In the genomic region with DNA sequence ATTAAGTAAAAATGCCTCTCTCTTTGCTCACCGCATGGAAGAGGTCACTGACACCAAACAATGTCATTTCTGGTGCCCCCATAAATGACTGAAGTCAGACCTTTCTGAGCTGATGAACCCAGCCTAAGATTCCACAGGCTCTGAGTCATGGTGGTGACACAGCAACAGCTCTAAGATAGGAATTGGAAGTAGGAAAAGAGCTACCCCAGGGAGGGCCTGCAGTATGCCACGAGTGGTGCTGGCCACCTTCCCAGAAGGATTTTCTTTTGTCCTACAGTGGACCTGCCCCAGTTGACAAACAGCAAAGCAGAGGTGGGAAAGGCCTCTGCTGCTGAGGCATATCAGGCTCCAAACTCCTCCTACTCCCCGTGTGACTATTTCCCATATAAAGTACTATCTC, we compare ENCODE assay signal across 13 cellular contexts.
DNase-seq lines count a peak whose midpoint lies in the region; ATAC-seq, FAIRE-seq and TF ChIP-seq lines count a peak whose summit lies in the region.
"Had no signal": no experiment of that assay in that cellular context is flagged by ENCODE, and none has a peak within 500 bp of the region (broad histone marks: within the 10 kb centered on the region; RNA-seq: fewer than 3 reads in every experiment).

No MANE protein-coding gene starts in this region.

- POLR2A ChIA-PET in AG04449 (lab: Yijun Ruan, JAX): interaction anchor here (0.8 to 1.4 kb wide), 3 partner anchors 32 to 247 kb away, joined by 3 read pairs; no protein-coding TSS in a partner anchor

- H3K9me3 ChIP-seq in astrocyte (ENCODE audit: insufficient read depth, low read depth, low read length): no peaks in the 10 kb centered on the region
- no peaks in the 10 kb centered on the region for H3K9me3 ChIP-seq in right cardiac atrium (ENCODE audit: control insufficient read depth, low read length)
- H3K9me3 ChIP-seq in esophagus muscularis mucosa: no peaks in the 10 kb centered on the region
- H3K9me3 ChIP-seq: ascending aorta had no signal

- H3K4me2 ChIP-seq in astrocyte (ENCODE audit: low read length): peak overlapping the region; percentile 59

- H3K36me3 Mint-ChIP-seq in astrocyte (ENCODE audit: low read depth, unreplicated experiment): no peaks in the 10 kb centered on the region

- H3K9me3 Mint-ChIP-seq in astrocyte (ENCODE audit: unreplicated experiment): no peaks in the 10 kb centered on the region
- H3K9me3 Mint-ChIP-seq: stimulated activated naive CD8-positive, alpha-beta T cell treated with anti-CD3 and anti-CD28 coated beads, Interleukin-15, Interleukin-2, amounts not matched to agents 100 ng/mL and 50 ng/mL, for 24 hours had no signal

- no peak overlapping the region for H2AFZ ChIP-seq in astrocyte (ENCODE audit: low read depth, low read length)

- peak overlapping the region; percentile 79 for H3K27ac Mint-ChIP-seq in astrocyte (ENCODE audit: unreplicated experiment)
- H3K27ac Mint-ChIP-seq: stimulated activated naive CD8-positive, alpha-beta T cell treated with anti-CD3 and anti-CD28 coated beads, Interleukin-15, Interleukin-2, amounts not matched to agents 100 ng/mL and 50 ng/mL, for 24 hours had no signal

- peak; percentile 84 for FAIRE-seq in astrocyte (lab: Jason Lieb, UNC)

- no peaks in the 10 kb centered on the region for H3K36me3 ChIP-seq in astrocyte (ENCODE audit: insufficient read depth, low read length)
- no peaks in the 10 kb centered on the region for H3K36me3 ChIP-seq in esophagus muscularis mucosa
- H3K36me3 ChIP-seq: ascending aorta had no signal

- CTCF ChIA-PET in AG04449 (lab: Yijun Ruan, JAX): interaction anchor here (0.6 to 1.7 kb wide), 5 partner anchors 11 to 260 kb away, joined by 3 to 5 read pairs (median 3); no protein-coding TSS in a partner anchor

- 45% methylated on average over 3 of the region's 3 CpGs for WGBS in right cardiac atrium
- WGBS in esophagus muscularis mucosa: 86% methylated on average over 2 of the region's 3 CpGs

- H3K4me1 ChIP-seq in astrocyte (ENCODE audit: insufficient read depth, low read length) (peaks cover 30% of the 10 kb centered on the region), right cardiac atrium (ENCODE audit: control insufficient read depth, insufficient read depth, low read length) (no peaks in the 10 kb centered on the region), esophagus muscularis mucosa (no peaks in the 10 kb centered on the region)
- H3K4me1 ChIP-seq: ascending aorta had no signal

- intact Hi-C loops in right cardiac atrium (cut with DNase I) (loop anchor here in 1 of 4 donors (10.0 kb wide), 1 partner anchor 65 kb away; no protein-coding TSS in a partner anchor), esophagus muscularis mucosa (cut with DNase I) (no loop called here)

- H4K20me1 ChIP-seq in astrocyte (ENCODE audit: insufficient read depth, low read length): no peaks in the 10 kb centered on the region

- ATAC-seq in right cardiac atrium: peak; percentile 76 to 86
- no peak for ATAC-seq in esophagus mucosa

- H3K4me3 ChIP-seq in AG04449 (ENCODE audit: low read depth, low read length) (no peak overlapping the region), astrocyte (ENCODE audit: insufficient read depth, low read depth, low read length) (no peak overlapping the region), right cardiac atrium (ENCODE audit: low read length) (no peak overlapping the region), esophagus muscularis mucosa (no peak overlapping the region)
- H3K4me3 ChIP-seq: ascending aorta had no signal

- peaks cover 50% of the 10 kb centered on the region for H3K4me1 Mint-ChIP-seq in astrocyte (ENCODE audit: low read depth, unreplicated experiment)

- H3K27me3 ChIP-seq in astrocyte (ENCODE audit: insufficient read depth, low read length): no peaks in the 10 kb centered on the region
- no peaks in the 10 kb centered on the region for H3K27me3 ChIP-seq in right cardiac atrium (ENCODE audit: control insufficient read depth, insufficient read depth)
- no peaks in the 10 kb centered on the region for H3K27me3 ChIP-seq in esophagus muscularis mucosa
- H3K27me3 ChIP-seq: ascending aorta had no signal

- H3K9ac ChIP-seq in astrocyte (ENCODE audit: low read length): peak overlapping the region; percentile 4

- TF ChIP-seq CTCF in AG04449 (IDR thresholded peaks at IDR 0.05; ENCODE audit: insufficient read depth, low read length, missing control alignments): no peak
- no peak for TF ChIP-seq CTCF in astrocyte (IDR thresholded peaks at IDR 0.05; ENCODE audit: insufficient read depth, low read depth, low read length)
- no peak for TF ChIP-seq CTCF in esophagus muscularis mucosa (IDR thresholded peaks at IDR 0.05)

- no peaks in the 10 kb centered on the region for H3K27me3 Mint-ChIP-seq in astrocyte (ENCODE audit: low read depth, unreplicated experiment)

- H3K4me3 Mint-ChIP-seq in astrocyte (ENCODE audit: unreplicated experiment): no peak overlapping the region
- H3K4me3 Mint-ChIP-seq: stimulated activated naive CD8-positive, alpha-beta T cell treated with anti-CD3 and anti-CD28 coated beads, Interleukin-15, Interleukin-2, amounts not matched to agents 100 ng/mL and 50 ng/mL, for 24 hours had no signal

- H3K27ac ChIP-seq in astrocyte (ENCODE audit: low read depth, low read length) (peak overlapping the region; percentile 49), right cardiac atrium (ENCODE audit: low read length) (no peak overlapping the region), esophagus muscularis mucosa (replicated peaks in 1 of 4) (no peak overlapping the region)
- H3K27ac ChIP-seq: ascending aorta, C4-2B had no signal

- DNase-seq in AG04449 (ENCODE audit: low read depth, low spot score) (peak; percentile 55), HS-5 (ENCODE audit: low read depth) (peak; percentile 88), astrocyte (ENCODE audit: low read depth) (peak; percentile 86), right cardiac atrium (peak in 1 of 3 donors; percentile 26), esophagus muscularis mucosa (ENCODE audit: extremely low spot score) (no peak), NCI-H1694 treated with DMSO at 0.1 percent for 48 hours (lab: John Stamatoyannopoulos, UW) (no peak), DMS114 treated with DMSO at 0.1 percent for 48 hours (lab: John Stamatoyannopoulos, UW; ENCODE audit: unreplicated experiment) (no peak)
- DNase-seq: KBM-7, NCI-H446 treated with DMSO at 0.1 percent for 48 hours had no signal

- TF ChIP-seq EP300 in esophagus muscularis mucosa (IDR thresholded peaks at IDR 0.05): no peak

- no peaks in the 10 kb centered on the region for H3K79me2 ChIP-seq in astrocyte (ENCODE audit: insufficient read depth, low read length)

- TF ChIP-seq POLR2A in esophagus muscularis mucosa (IDR thresholded peaks at IDR 0.05; ENCODE audit: low read depth): no peak

Comparison
In these comparisons a context has a peak if more than half of its experiments do, and no peak if none do; other contexts are left out.
1. DNase-seq: peak in AG04449 (single experiment), HS-5 (single experiment) and astrocyte (single experiment); none in esophagus muscularis mucosa (single experiment), NCI-H1694 treated with DMSO at 0.1 percent for 48 hours (single experiment) and DMS114 treated with DMSO at 0.1 percent for 48 hours (single experiment).